30 cellular contexts compared by ENCODE assay signal in genomic region chr9:114158482-114159130, GRCh38. TPM values are rescaled to one million over a fixed set of nuclear protein-coding genes. Genes with fewer than 3 reads are reported as not detected.
A peak's percentile ranks its signal among the peaks of the same experiment; 100 is the strongest.
DNase-seq lines count a peak whose midpoint lies in the region; ATAC-seq, FAIRE-seq and TF ChIP-seq lines count a peak whose summit lies in the region.
"Had no signal": no experiment of that assay in that cellular context is flagged by ENCODE, and none has a peak within 500 bp of the region (broad histone marks: within the 10 kb centered on the region; RNA-seq: fewer than 3 reads in every experiment).

No MANE protein-coding gene starts in this region.

- H3K9ac ChIP-seq in K562 (ENCODE audit: insufficient read depth in 1 of 2, low read depth in 2 of 2, low read length in 2 of 2) (no peak overlapping the region), mesendoderm (ENCODE audit: low read length) (peak overlapping the region; percentile 6), stomach smooth muscle (ENCODE audit: low read length in 2 of 2) (no peak overlapping the region)

- no peak for TF ChIP-seq POLR2A in K562 (conservative IDR thresholded peaks at IDR 0.05)

- H3K27ac ChIP-seq in K562 (ENCODE audit: extremely low read depth, low read depth, low read length) (no peak overlapping the region), mesendoderm (ENCODE audit: low read depth, low read length) (peak overlapping the region; percentile 59), stomach smooth muscle (ENCODE audit: low read length) (peak overlapping the region; percentile 53)
- H3K27ac ChIP-seq: breast epithelium, SJCRH30 had no signal

- 5% methylated on average over 10 of the region's 10 CpGs for WGBS in K562 (ENCODE audit: insufficient coverage, low coverage, missing lambda C conversion rate)
- WGBS in mesendoderm (ENCODE audit: extremely low coverage, insufficient coverage, low lambda C conversion rate), result no CpG with 5 or more reads among the region's 10 CpGs

- no peak overlapping the region for H2BK120ac ChIP-seq in mesendoderm (ENCODE audit: low read depth, low read length)

- peaks cover 0 to 15% of the 10 kb centered on the region in 2 experiments; a peak in 2 of 5 replicates for H3K4me1 ChIP-seq in K562 (replicated peaks in 1 of 2; ENCODE audit: control insufficient read depth in 2 of 2, insufficient read depth in 2 of 2, low read length in 2 of 2)
- peaks cover 21% of the 10 kb centered on the region for H3K4me1 ChIP-seq in mesendoderm (ENCODE audit: control insufficient read depth, low read depth, low read length)
- H3K4me1 ChIP-seq in stomach smooth muscle (ENCODE audit: control insufficient read depth, insufficient read depth, low read length), result peaks cover 53% of the 10 kb centered on the region
- H3K4me1 ChIP-seq: BE2C had no signal

- H3K4ac ChIP-seq in mesendoderm (ENCODE audit: low read depth, low read length), result no peak overlapping the region

- H4K20me1 ChIP-seq in K562 (replicated peaks; ENCODE audit: control insufficient read depth, insufficient read depth, low read length), result peaks cover 4% of the 10 kb centered on the region; the same call in 1 of the 2 replicates

- H3K79me1 ChIP-seq in mesendoderm (ENCODE audit: low read length), result peaks cover 22% of the 10 kb centered on the region

- ATAC-seq in K562, result no peak
- ATAC-seq: natural killer cell had no signal

- H3K27me3 ChIP-seq in K562 (ENCODE audit: control insufficient read depth in 2 of 2, insufficient read depth in 2 of 2, low read length in 2 of 2), result peaks cover 3 to 59% of the 10 kb centered on the region in 2 experiments; a peak in 3 of 5 replicates
- peaks cover 5% of the 10 kb centered on the region for H3K27me3 ChIP-seq in mesendoderm (ENCODE audit: insufficient read depth, low read length, poor library complexity)
- peaks cover 8 to 10% of the 10 kb centered on the region in 2 donors for H3K27me3 ChIP-seq in stomach smooth muscle (ENCODE audit: control insufficient read depth in 1 of 2, insufficient read depth in 2 of 2, low read length in 2 of 2)
- H3K27me3 ChIP-seq: ovary, SJCRH30 had no signal

- H4K8ac ChIP-seq in mesendoderm (ENCODE audit: low read depth, low read length), result no peak overlapping the region

- intact Hi-C loops in K562 (cut with micrococcal nuclease), result loop anchor here (5.0 kb wide), 2 partner anchors 51 to 104 kb away; no protein-coding TSS in a partner anchor

- H3K9me1 ChIP-seq in K562 (ENCODE audit: control insufficient read depth, insufficient read depth, low read length), result no peaks in the 10 kb centered on the region

- in situ Hi-C loops in K562 (cut with MboI), result loop anchor here (10.0 kb wide), 1 partner anchor 126 kb away; no protein-coding TSS in a partner anchor

- no peaks in the 10 kb centered on the region for H3K79me2 ChIP-seq in K562 (ENCODE audit: control insufficient read depth, insufficient read depth, low read length)
- H3K79me2 ChIP-seq in mesendoderm (ENCODE audit: control insufficient read depth, insufficient read depth, low read length), result peaks cover 19% of the 10 kb centered on the region

- H2AFZ ChIP-seq in K562 (ENCODE audit: low read depth, low read length), result no peak overlapping the region

- H3K56ac ChIP-seq in mesendoderm (ENCODE audit: low read length), result peak overlapping the region; percentile 80

- peak; percentile 58 for DNase-seq in ELF-1 (ENCODE audit: low read depth, low spot score)
- no peak for DNase-seq in K562 (ENCODE audit: extremely low read depth in 1 of 4, low spot score in 3 of 4)
- DNase-seq in mesendoderm, result peak; percentile 55
- DNase-seq in GM19240 (ENCODE audit: insufficient read length, low spot score), result no peak
- DNase-seq in OCI-M1 (lab: John Stamatoyannopoulos, UW), result no peak
- no peak for DNase-seq in NCI-H774 (lab: John Stamatoyannopoulos, UW)
- DNase-seq: activated CD4-positive, alpha-beta T cell treated with anti-CD3 and anti-CD28 coated beads for 4 hours; activated naive CD4-positive, alpha-beta T cell treated with anti-CD3 and anti-CD28 coated beads, Interleukin-2, amount 50 U/mL, for 16 hours; activated T-cell treated with anti-CD3 and anti-CD28 coated beads for 4 hours; BE2C; glutamatergic neuron; HCEC 1CT; Karpas-422; natural killer cell; NCI-H1417 treated with DMSO at 0.1 percent for 48 hours; NCI-H345; ovary; retina; SJCRH30; stimulated activated CD4-positive, alpha-beta T cell treated with anti-CD3 and anti-CD28 coated beads, Interleukin-1b, Interleukin-23, amount 100 ng/mL, for 48 hours; SW 1271; T-helper 9 cell had no signal

- H2BK5ac ChIP-seq in mesendoderm (ENCODE audit: low read length), result no peak overlapping the region

- no peak overlapping the region for H2AK5ac ChIP-seq in mesendoderm (ENCODE audit: low read length)

- CTCF ChIA-PET in K562 (lab: Yijun Ruan, JAX; ENCODE audit: low intra/inter-chr PET ratio), result no interaction called here

- H2BK15ac ChIP-seq in mesendoderm (replicated peaks; ENCODE audit: low read depth), result no peak overlapping the region

- H3K23ac ChIP-seq in mesendoderm (ENCODE audit: low read length), result no peak overlapping the region

- no TSS peak for BruUV-seq in K562 (replicated peaks; lab: Mats Ljungman, UMichigan)

- TF ChIP-seq CTCF in K562 (IDR thresholded peaks at IDR 0.05 in 2 of 3, conservative IDR thresholded peaks at IDR 0.05 in 1 of 3; ENCODE audit: insufficient read depth in 2 of 3, low read depth in 1 of 3, low read length in 3 of 3), result no peak

- H3K18ac ChIP-seq in mesendoderm (ENCODE audit: low read length), result peak overlapping the region; percentile 13

- no peak overlapping the region for H4K5ac ChIP-seq in mesendoderm (ENCODE audit: low read length)

- H3K4me3 ChIP-seq in K562 (no peak overlapping the region), mesendoderm (ENCODE audit: low read length) (no peak overlapping the region), stomach smooth muscle (ENCODE audit: low read length in 2 of 2) (no peak overlapping the region)
- H3K4me3 ChIP-seq: breast epithelium, ovary, SJCRH30 had no signal

- POLR2A ChIA-PET in K562 (lab: Yijun Ruan, JAX), result no interaction called here

- H3K36me3 ChIP-seq in K562 (ENCODE audit: control insufficient read depth, insufficient read depth, low read length) (no peaks in the 10 kb centered on the region), mesendoderm (ENCODE audit: control insufficient read depth, insufficient read depth, low read length) (no peaks in the 10 kb centered on the region), stomach smooth muscle (ENCODE audit: control insufficient read depth in 2 of 2, insufficient read depth in 2 of 2, low read length in 2 of 2) (no peaks in the 10 kb centered on the region)
- H3K36me3 ChIP-seq: BE2C, breast epithelium, ovary, SJCRH30 had no signal

- H3K4me2 ChIP-seq in K562 (ENCODE audit: insufficient read depth, low read length) (no peak overlapping the region), mesendoderm (ENCODE audit: low read length) (no peak overlapping the region)

- FAIRE-seq in K562 (lab: Jason Lieb, UNC), result no peak
- FAIRE-seq: colon, GM12892, islet of Langerhans, RCC 7860 had no signal

- no peak for TF ChIP-seq EP300 in K562 (IDR thresholded peaks at IDR 0.05; ENCODE audit: low read length)

- TF ChIP-seq RAD21 in K562 (CRISPR knock-in tag; conservative IDR thresholded peaks at IDR 0.05 in 1 of 2, IDR thresholded peaks at IDR 0.05 in 1 of 2), result no peak

- no peaks in the 10 kb centered on the region for H3K9me3 ChIP-seq in K562 (replicated peaks; ENCODE audit: control insufficient read depth, insufficient read depth, low read depth, low read length)
- H3K9me3 ChIP-seq in stomach smooth muscle (ENCODE audit: control insufficient read depth in 2 of 2, low read length in 2 of 2), result no peaks in the 10 kb centered on the region
- H3K9me3 ChIP-seq: BE2C, breast epithelium, ovary, SJCRH30 had no signal

RNA-seq across cellular contexts. Expression of gene COL27A1, which starts 3.3 kb away (rescaled TPM):
- not detected in 2 replicates for total RNA-seq in K562 (2011; cell fraction: chromatin; rRNA removed; ENCODE audit: low replicate concordance)
- not detected in 2 replicates for total RNA-seq in K562 (2011; cell fraction: nucleolus; rRNA removed)
- not detected in 2 replicates for total RNA-seq in K562 (2011; cell fraction: nucleoplasm; rRNA removed)
- total RNA-seq in K562 (2014; rRNA removed) (0.08 TPM in 1 of 2 replicates, not detected in the other), K562 (2014; rRNA removed; fragmentation: Illumina TruSeq; extraction: Trizol) (not detected in 2 replicates), K562 (2015; rRNA removed; fragmentation: Illumina TruSeq; extraction: Trizol) (not detected in 2 replicates), K562 (2021) (0.07 and 0.16 TPM in 2 replicates)
- polyA plus RNA-seq in K562 (2011; rRNA removed) (not detected in 2 replicates), K562 (2014; fragmentation: Illumina TruSeq; extraction: Trizol) (not detected in 2 replicates), K562 (2014; fragmentation: Nextera tagmentation; extraction: Ambion mirVana) (not detected), K562 (2014; rRNA removed) (0.07 TPM in 1 of 2 replicates, not detected in the other)
- polyA plus RNA-seq in K562 (2011; cell fraction: cytosol; rRNA removed), result not detected in 2 replicates
- polyA plus RNA-seq in K562 (2011; cell fraction: nucleus; rRNA removed), result 0.04 TPM in 1 of 2 replicates, not detected in the other
- not detected in 2 replicates for polyA plus RNA-seq in K562 (2012)
- not detected in 2 replicates for polyA minus RNA-seq in K562 (2011; rRNA and poly(A)+ RNA removed)
- polyA minus RNA-seq in K562 (2011; cell fraction: cytosol; rRNA and poly(A)+ RNA removed), result not detected in 2 replicates
- polyA minus RNA-seq in K562 (2011; cell fraction: nucleus; rRNA and poly(A)+ RNA removed), result 0.13 TPM in 1 of 2 replicates, not detected in the other
- 13.9 TPM for polyA plus RNA-seq in mesendoderm (2013, experiment 1 of 2)
- polyA plus RNA-seq in mesendoderm (2013, experiment 2 of 2), result 13.5 TPM
- total RNA-seq: natural killer cell had no signal

RNA-seq across cellular contexts. Expression of gene KIF12, which starts 59.5 kb away (rescaled TPM):
- total RNA-seq in K562 (2011; cell fraction: chromatin; rRNA removed; ENCODE audit: low replicate concordance), result not detected in 2 replicates
- not detected in 2 replicates for total RNA-seq in K562 (2011; cell fraction: nucleolus; rRNA removed)
- not detected in 2 replicates for total RNA-seq in K562 (2011; cell fraction: nucleoplasm; rRNA removed)
- total RNA-seq in K562 (2014; rRNA removed), result not detected in 2 replicates
- total RNA-seq in K562 (2014; rRNA removed; fragmentation: Illumina TruSeq; extraction: Trizol), result not detected in 2 replicates
- total RNA-seq in K562 (2015; rRNA removed; fragmentation: Illumina TruSeq; extraction: Trizol), result not detected in 2 replicates
- total RNA-seq in K562 (2021), result not detected in 2 replicates
- not detected in 2 replicates for polyA plus RNA-seq in K562 (2011; rRNA removed)
- polyA plus RNA-seq in K562 (2011; cell fraction: cytosol; rRNA removed), result not detected in 2 replicates
- polyA plus RNA-seq in K562 (2011; cell fraction: nucleus; rRNA removed), result not detected in 2 replicates
- polyA plus RNA-seq in K562 (2012), result 0.06 TPM in 1 of 2 replicates, not detected in the other
- polyA plus RNA-seq in K562 (2014; fragmentation: Illumina TruSeq; extraction: Trizol), result not detected in 2 replicates
- not detected for polyA plus RNA-seq in K562 (2014; fragmentation: Nextera tagmentation; extraction: Ambion mirVana)
- polyA plus RNA-seq in K562 (2014; rRNA removed), result not detected in 2 replicates
- polyA minus RNA-seq in K562 (2011; rRNA and poly(A)+ RNA removed), result not detected in 2 replicates
- not detected in 2 replicates for polyA minus RNA-seq in K562 (2011; cell fraction: cytosol; rRNA and poly(A)+ RNA removed)
- not detected in 2 replicates for polyA minus RNA-seq in K562 (2011; cell fraction: nucleus; rRNA and poly(A)+ RNA removed)
- polyA plus RNA-seq in mesendoderm (2013, experiment 1 of 2), result 0.41 TPM
- 0.63 TPM for polyA plus RNA-seq in mesendoderm (2013, experiment 2 of 2)
- total RNA-seq: activated T-helper 2 cell treated with anti-CD3 and anti-CD28 coated beads, Interferon-gamma antibody, Interleukin-2, Interleukin-4, amounts not matched to agents 10 μg/mL and 5 μg/mL and 100 μg/mL, durations not matched to agents 14 hours and 24 hours and 36 hours; mononuclear cell; natural killer cell; SJCRH30 had no signal

Comparison
In these comparisons a context has a peak if more than half of its experiments do, and no peak if none do; other contexts are left out.
1. DNase-seq: peak in ELF-1 (single experiment) and mesendoderm (single experiment); none in K562 (0 of 4), GM19240 (single experiment), OCI-M1 (single experiment) and NCI-H774 (single experiment).